In the genomic region with DNA sequence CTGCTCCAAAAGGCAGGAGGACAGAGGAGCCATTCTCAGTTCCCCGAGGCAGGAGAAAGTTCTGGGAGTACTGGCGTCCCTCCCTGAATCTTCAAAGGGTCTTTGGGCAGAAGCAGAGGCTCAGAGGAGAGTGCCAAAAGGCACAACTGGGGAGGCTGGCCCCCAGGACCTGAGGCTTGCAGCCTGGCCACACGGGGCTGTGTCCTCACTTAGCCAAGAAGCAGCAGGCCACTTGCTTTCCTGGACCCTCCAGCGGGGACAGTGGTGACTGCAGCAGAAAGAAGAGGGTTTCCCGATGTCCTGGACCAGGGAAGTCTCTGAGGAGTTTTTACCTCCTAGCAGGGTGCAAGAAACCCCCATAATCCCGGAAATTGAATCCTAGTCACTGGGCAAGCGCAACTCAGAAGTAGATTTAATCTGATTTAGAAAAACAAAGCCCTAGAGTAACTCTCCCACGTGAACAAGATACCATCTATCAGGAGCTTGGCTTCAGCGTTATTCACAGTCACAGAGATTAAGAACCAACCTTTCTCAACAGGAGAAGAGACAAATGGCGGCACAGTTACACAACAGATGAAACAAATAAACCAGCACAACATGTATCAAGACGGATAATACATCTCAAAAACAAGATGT, we compare ENCODE assay signal across 1 cellular context.
A peak's percentile ranks its signal among the peaks of the same experiment; 100 is the strongest.
TF ChIP-seq lines count a peak whose summit lies in the region.

No MANE protein-coding gene starts in this region.

TF ChIP-seq in K562, 482 proteins besides CTCF, POLR2A, EP300 and RAD21:
- TF ChIP-seq CREB3 (tag; conservative IDR thresholded peaks at IDR 0.05; ENCODE audit: low read depth) (no peak), NRF1 (conservative IDR thresholded peaks at IDR 0.05 in 1 of 2, IDR thresholded peaks at IDR 0.05 in 1 of 2) (peak; percentile 59 to 66), DPF2 (IDR thresholded peaks at IDR 0.05) (no peak), ZBTB17 (CRISPR knock-in tag; IDR thresholded peaks at IDR 0.05) (no peak), ATF1 (CRISPR knock-in tag; IDR thresholded peaks at IDR 0.05) (no peak), ATF1 (tag; IDR thresholded peaks at IDR 0.05) (no peak), ZNF766 (CRISPR knock-in tag; conservative IDR thresholded peaks at IDR 0.05) (0 out of 2 replicates have a peak, but pooled peaks have one; percentile 19), COPS2 (conservative IDR thresholded peaks at IDR 0.05) (no peak)
TF ChIP-seq in K562: peak in this region for 2.
